In the genomic region with DNA sequence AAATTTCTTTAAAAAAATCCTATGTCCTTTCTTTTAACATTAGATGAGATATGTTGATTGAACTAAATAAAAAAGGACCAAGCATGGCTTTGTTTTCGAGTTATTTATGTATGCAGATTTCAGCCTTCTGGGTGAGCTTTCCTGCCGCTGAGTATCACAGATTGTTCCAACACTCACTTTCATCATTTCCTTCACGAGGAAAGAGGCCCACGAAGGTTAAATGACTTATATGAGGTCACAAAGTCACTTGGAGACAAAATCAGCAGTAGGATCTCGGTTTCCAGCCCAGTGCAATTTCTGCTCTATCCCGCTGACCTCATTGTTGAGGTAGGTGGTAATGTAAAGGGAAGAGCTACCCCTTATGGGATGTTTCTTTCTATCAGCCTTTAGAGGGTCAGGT, we compare ENCODE assay signal across 27 cellular contexts.
"Had no signal": no experiment of that assay in that cellular context is flagged by ENCODE, and none has a peak within 500 bp of the region (broad histone marks: within the 10 kb centered on the region; RNA-seq: fewer than 3 reads in every experiment).

No MANE protein-coding gene starts in this region.

- DNase-seq: natural killer cell; occipital lobe; ovary; posterior cingulate gyrus; psoas muscle; right cardiac atrium; right lobe of liver; sigmoid colon; small intestine; stimulated activated CD4-positive, alpha-beta T cell treated with anti-CD3 and anti-CD28 coated beads, Interleukin-15, amount 100 ng/mL, for 24 hours; stimulated activated CD4-positive, alpha-beta T cell treated with anti-CD3 and anti-CD28 coated beads, Interleukin-2, amount 100 ng/mL, for 24 hours; stimulated activated CD4-positive, alpha-beta T cell treated with anti-CD3 and anti-CD28 coated beads, Interleukin-2, amount 100 ng/mL, for 48 hours; stimulated activated CD4-positive, alpha-beta T cell treated with anti-CD3 and anti-CD28 coated beads, Interleukin-4, amount 100 ng/mL, for 24 hours; stimulated activated naive CD4-positive, alpha-beta T cell; stimulated activated naive CD8-positive, alpha-beta T cell treated with anti-CD3 and anti-CD28 coated beads, Interleukin-15, amount 100 ng/mL, for 72 hours; stimulated activated naive CD8-positive, alpha-beta T cell treated with anti-CD3 and anti-CD28 coated beads, Interleukin-15, Interleukin-2, amounts not matched to agents 100 U/mL and 50 U/mL, for 24 hours; substantia nigra; thyroid gland; trophoblast cell; upper lobe of left lung had no signal

- H3K9ac ChIP-seq: neural progenitor cell, parathyroid adenoma had no signal

- H3K4me1 ChIP-seq: neural progenitor cell, parathyroid adenoma, psoas muscle, right lobe of liver, sigmoid colon, suprapubic skin, thyroid gland, tibial nerve, upper lobe of left lung, vagina had no signal

- H3K36me3 ChIP-seq: neural progenitor cell, ovary, right lobe of liver, sigmoid colon, suprapubic skin, thoracic aorta, thyroid gland, tibial nerve, upper lobe of left lung, vagina had no signal

- H3K27me3 ChIP-seq: neural progenitor cell, ovary, right lobe of liver, sigmoid colon, thyroid gland, tibial nerve, upper lobe of left lung, vagina had no signal

- H2AFZ ChIP-seq: neural progenitor cell, parathyroid adenoma had no signal

- H3K4me3 ChIP-seq: neural progenitor cell, ovary, psoas muscle, right lobe of liver, sigmoid colon, suprapubic skin, thoracic aorta, thyroid gland, tibial nerve, upper lobe of left lung, vagina had no signal

- H3K4me2 ChIP-seq: neural progenitor cell had no signal

- H3K9me3 ChIP-seq: ovary, psoas muscle, right lobe of liver, sigmoid colon, suprapubic skin, thoracic aorta, thyroid gland, tibial nerve, upper lobe of left lung, vagina had no signal

- H3K27ac ChIP-seq: neural progenitor cell, ovary, parathyroid adenoma, psoas muscle, right lobe of liver, sigmoid colon, suprapubic skin, thoracic aorta, thyroid gland, tibial nerve, upper lobe of left lung, vagina had no signal

- H3K79me2 ChIP-seq: parathyroid adenoma had no signal

- FAIRE-seq: small intestine, urothelium cell line had no signal
